Comparison of ENCODE assay signal across 8 cellular contexts in genomic region chr1:10854856-10855459, GRCh38.
"Had no signal": no experiment of that assay in that cellular context is flagged by ENCODE, and none has a peak within 500 bp of the region (broad histone marks: within the 10 kb centered on the region; RNA-seq: fewer than 3 reads in every experiment).

No MANE protein-coding gene starts in this region.

- H3K4me1 ChIP-seq: HAP-1 had no signal

- DNase-seq: GM23248, GOT3, H7, KBM-7 had no signal

- H3K36me3 ChIP-seq: HAP-1 had no signal

- H3K4me3 ChIP-seq: GM23248, HAP-1 had no signal

- H3K4me3 Mint-ChIP-seq: IgD-negative memory B cell had no signal

- H3K4me1 Mint-ChIP-seq: IgD-negative memory B cell had no signal

- H3K9ac ChIP-seq: GM23248 had no signal

- ATAC-seq: HCT116 had no signal

- H3K27ac ChIP-seq: GM23248, HL-60 had no signal

- H3K36me3 Mint-ChIP-seq: IgD-negative memory B cell had no signal

- H3K27ac Mint-ChIP-seq: IgD-negative memory B cell had no signal
